Comparison of ENCODE assay signal across 1 cellular context in the genomic region with DNA sequence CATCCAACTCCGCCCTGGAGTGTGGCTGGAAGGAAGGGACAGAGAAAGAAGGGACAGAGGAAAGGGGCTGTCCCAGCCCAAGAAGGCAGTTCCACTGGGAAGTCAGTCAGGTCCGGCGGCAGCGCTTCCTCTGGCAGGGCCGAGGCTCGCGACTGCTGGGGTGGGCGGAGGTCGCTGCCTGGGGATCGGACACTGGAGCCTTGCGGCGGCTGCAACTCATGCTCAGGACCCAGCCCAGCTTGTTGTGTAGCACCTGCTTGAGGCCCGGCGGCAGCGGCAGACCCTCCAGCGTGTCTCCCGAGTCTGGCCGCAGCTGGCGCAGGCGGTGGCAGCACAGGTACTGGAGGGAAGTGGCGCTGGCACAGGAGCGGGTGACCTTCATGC.
TF ChIP-seq lines count a peak whose summit lies in the region.

No MANE protein-coding gene starts in this region.

TF ChIP-seq in HEK293, 187 proteins besides CTCF, POLR2A, EP300 and RAD21:
- TF ChIP-seq ZNF521 (tag by site-specific recombination; IDR thresholded peaks at IDR 0.05) = no peak
- TF ChIP-seq ZNF677 (tag by site-specific recombination; IDR thresholded peaks at IDR 0.05) = no peak
- TF ChIP-seq ZNF404 (tag by site-specific recombination; IDR thresholded peaks at IDR 0.05) = no peak
- TF ChIP-seq, protein P1, sequence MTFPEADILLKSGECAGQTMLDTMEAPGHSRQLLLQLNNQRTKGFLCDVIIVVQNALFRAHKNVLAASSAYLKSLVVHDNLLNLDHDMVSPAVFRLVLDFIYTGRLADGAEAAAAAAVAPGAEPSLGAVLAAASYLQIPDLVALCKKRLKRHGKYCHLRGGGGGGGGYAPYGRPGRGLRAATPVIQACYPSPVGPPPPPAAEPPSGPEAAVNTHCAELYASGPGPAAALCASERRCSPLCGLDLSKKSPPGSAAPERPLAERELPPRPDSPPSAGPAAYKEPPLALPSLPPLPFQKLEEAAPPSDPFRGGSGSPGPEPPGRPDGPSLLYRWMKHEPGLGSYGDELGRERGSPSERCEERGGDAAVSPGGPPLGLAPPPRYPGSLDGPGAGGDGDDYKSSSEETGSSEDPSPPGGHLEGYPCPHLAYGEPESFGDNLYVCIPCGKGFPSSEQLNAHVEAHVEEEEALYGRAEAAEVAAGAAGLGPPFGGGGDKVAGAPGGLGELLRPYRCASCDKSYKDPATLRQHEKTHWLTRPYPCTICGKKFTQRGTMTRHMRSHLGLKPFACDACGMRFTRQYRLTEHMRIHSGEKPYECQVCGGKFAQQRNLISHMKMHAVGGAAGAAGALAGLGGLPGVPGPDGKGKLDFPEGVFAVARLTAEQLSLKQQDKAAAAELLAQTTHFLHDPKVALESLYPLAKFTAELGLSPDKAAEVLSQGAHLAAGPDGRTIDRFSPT (tag by site-specific recombination; IDR thresholded peaks at IDR 0.05) = 0 out of 2 replicates have a peak, but pooled peaks have one; percentile 31
